20 cellular contexts compared by ENCODE assay signal in genomic region chr4:70893790-70894189, GRCh38. TPM values are rescaled to one million over a fixed set of nuclear protein-coding genes. Genes with fewer than 3 reads are reported as not detected.
DNase-seq lines count a peak whose midpoint lies in the region; ATAC-seq and TF ChIP-seq lines count a peak whose summit lies in the region.
"Had no signal": no experiment of that assay in that cellular context is flagged by ENCODE, and none has a peak within 500 bp of the region (broad histone marks: within the 10 kb centered on the region; RNA-seq: fewer than 3 reads in every experiment).

No MANE protein-coding gene starts in this region.

- H3K9me3 ChIP-seq in PC-3 (ENCODE audit: low read length) (no peaks in the 10 kb centered on the region), neural progenitor cell (ENCODE audit: low read depth) (no peaks in the 10 kb centered on the region)
- H3K9me3 ChIP-seq: BLaER1 had no signal

- H3K27me3 ChIP-seq in PC-3 (ENCODE audit: low read length), result no peaks in the 10 kb centered on the region
- H3K27me3 ChIP-seq in neural progenitor cell, result no peaks in the 10 kb centered on the region
- H3K27me3 ChIP-seq: BLaER1 had no signal

- H3K27ac Mint-ChIP-seq in neural progenitor cell, result peak overlapping the region; percentile 19
- H3K27ac Mint-ChIP-seq: B cell; CD4-positive, alpha-beta T cell; CD8-positive, alpha-beta memory T cell; GM23338; H9 had no signal

- ATAC-seq in PC-3 (no peak), HG03097 (IDR thresholded peaks at IDR 0.05; ENCODE audit: low FRiP score, unreplicated experiment) (no peak), GM18517 (IDR thresholded peaks at IDR 0.05; ENCODE audit: unreplicated experiment) (no peak)
- ATAC-seq: GM12878, GM23338, HCT116 had no signal

- DNase-seq in PC-3, result no peak
- DNase-seq in neural progenitor cell (ENCODE audit: low spot score), result no peak
- no peak for DNase-seq in germinal center (ENCODE audit: low spot score)
- DNase-seq: CD4-positive, alpha-beta T cell; CD8-positive, alpha-beta memory T cell; DMS 273 treated with DMSO at 0.1 percent for 48 hours; DMS79; EL; GDM1; H9 had no signal

- TF ChIP-seq CTCF in 22Rv1 (IDR thresholded peaks at IDR 0.05), result no peak
- no peak for TF ChIP-seq CTCF in C4-2B (conservative IDR thresholded peaks at IDR 0.05)
- no peak for TF ChIP-seq CTCF in PC-3 (conservative IDR thresholded peaks at IDR 0.05; ENCODE audit: low read depth, low read length)
- no peak for TF ChIP-seq CTCF in neural progenitor cell (IDR thresholded peaks at IDR 0.05)

- peak overlapping the region; percentile 60 for H3K27ac ChIP-seq in 22Rv1
- peak overlapping the region; percentile 30; the same call in 1 of the 2 replicates for H3K27ac ChIP-seq in C4-2B
- H3K27ac ChIP-seq in PC-3 (ENCODE audit: low read length), result no peak overlapping the region
- H3K27ac ChIP-seq in neural progenitor cell, result no peak overlapping the region
- H3K27ac ChIP-seq: BLaER1 had no signal

- CTCF ChIA-PET in PC-3 (lab: Charles Lee), result no interaction called here

- H3K36me3 ChIP-seq in PC-3 (ENCODE audit: low read depth, low read length) (no peaks in the 10 kb centered on the region), neural progenitor cell (no peaks in the 10 kb centered on the region)
- H3K36me3 ChIP-seq: BLaER1 had no signal

- H3K9me2 ChIP-seq in PC-3 (replicated peaks; ENCODE audit: low read length), result no peaks in the 10 kb centered on the region

- H4K20me1 ChIP-seq in PC-3 (ENCODE audit: low read length) (no peaks in the 10 kb centered on the region), neural progenitor cell (ENCODE audit: low read depth) (no peaks in the 10 kb centered on the region)
- H4K20me1 ChIP-seq: BLaER1 had no signal

- H3K9ac ChIP-seq in PC-3 (ENCODE audit: low read length), result no peak overlapping the region
- H3K9ac ChIP-seq in neural progenitor cell, result no peak overlapping the region
- H3K9ac ChIP-seq: BLaER1 had no signal

- peaks cover 23% of the 10 kb centered on the region for H3K4me1 Mint-ChIP-seq in neural progenitor cell
- H3K4me1 Mint-ChIP-seq: CD8-positive, alpha-beta memory T cell; GM23338; H9 had no signal

- H3K79me2 ChIP-seq in PC-3 (ENCODE audit: low read length) (no peaks in the 10 kb centered on the region), neural progenitor cell (ENCODE audit: low read depth) (no peaks in the 10 kb centered on the region)

- BruUV-seq in PC-3 (replicated peaks; lab: Mats Ljungman, UMichigan), result no TSS peak

- no peak overlapping the region for H3K4me3 Mint-ChIP-seq in neural progenitor cell
- H3K4me3 Mint-ChIP-seq: B cell; CD14-positive monocyte; CD4-positive, alpha-beta T cell; CD8-positive, alpha-beta memory T cell; GM23338; H9 had no signal

- intact Hi-C loops in PC-3 (cut with micrococcal nuclease), result no loop called here

- H2AFZ ChIP-seq in PC-3 (ENCODE audit: low read length), result 0 out of 2 replicates have a peak overlapping the region, but pooled peaks have one; percentile 43
- H2AFZ ChIP-seq in neural progenitor cell (replicated peaks), result no peak overlapping the region
- H2AFZ ChIP-seq: GM23338 had no signal

- POLR2A ChIA-PET in PC-3 (lab: Charles Lee; ENCODE audit: unreplicated experiment), result no interaction called here

- no peak overlapping the region for H3K4me2 ChIP-seq in PC-3 (ENCODE audit: low read length)
- no peak overlapping the region for H3K4me2 ChIP-seq in neural progenitor cell
- H3K4me2 ChIP-seq: BLaER1, GM23338 had no signal

- H3K9me3 Mint-ChIP-seq in neural progenitor cell, result peaks cover 2% of the 10 kb centered on the region
- H3K9me3 Mint-ChIP-seq: CD14-positive monocyte; CD4-positive, alpha-beta T cell; CD8-positive, alpha-beta memory T cell; GM23338; H9 had no signal

- H3K36me3 Mint-ChIP-seq in neural progenitor cell, result no peaks in the 10 kb centered on the region
- H3K36me3 Mint-ChIP-seq: CD14-positive monocyte; CD8-positive, alpha-beta memory T cell had no signal

- H3K27me3 Mint-ChIP-seq in neural progenitor cell (ENCODE audit: insufficient read depth, low read depth), result no peaks in the 10 kb centered on the region
- H3K27me3 Mint-ChIP-seq: B cell; CD4-positive, alpha-beta T cell; CD8-positive, alpha-beta memory T cell had no signal

- H3F3A ChIP-seq in PC-3 (ENCODE audit: low read length, unreplicated experiment) (no peaks in the 10 kb centered on the region), neural progenitor cell (ENCODE audit: low read depth) (no peaks in the 10 kb centered on the region)

- H3K4me1 ChIP-seq in PC-3 (ENCODE audit: insufficient read depth, low read length) (no peaks in the 10 kb centered on the region), neural progenitor cell (no peaks in the 10 kb centered on the region)

- no peak overlapping the region for H3K4me3 ChIP-seq in PC-3 (ENCODE audit: low read length)
- no peak overlapping the region for H3K4me3 ChIP-seq in neural progenitor cell
- H3K4me3 ChIP-seq: BLaER1, GM12878, GM23338 had no signal

RNA-seq across cellular contexts. Expression of gene MOB1B, which starts 8.4 kb away (rescaled TPM):
- total RNA-seq in PC-3 (2014; rRNA removed), result 11.4 and 12.6 TPM in 2 replicates
- total RNA-seq in neural progenitor cell (ENCODE audit: low replicate concordance), result 18.9 and 30.6 TPM in 2 replicates

RNA-seq across cellular contexts. Expression of gene GRSF1, which starts 54.1 kb away (rescaled TPM):
- total RNA-seq in PC-3 (2014; rRNA removed) (102 and 103 TPM in 2 replicates), neural progenitor cell (ENCODE audit: low replicate concordance) (87.4 and 136 TPM in 2 replicates)

Comparison
In these comparisons a context has a peak if more than half of its experiments do, and no peak if none do; other contexts are left out.
1. H3K27ac ChIP-seq: peak in 22Rv1 (single experiment) and C4-2B (single experiment); none in PC-3 (single experiment) and neural progenitor cell (single experiment).